In the genomic region with DNA sequence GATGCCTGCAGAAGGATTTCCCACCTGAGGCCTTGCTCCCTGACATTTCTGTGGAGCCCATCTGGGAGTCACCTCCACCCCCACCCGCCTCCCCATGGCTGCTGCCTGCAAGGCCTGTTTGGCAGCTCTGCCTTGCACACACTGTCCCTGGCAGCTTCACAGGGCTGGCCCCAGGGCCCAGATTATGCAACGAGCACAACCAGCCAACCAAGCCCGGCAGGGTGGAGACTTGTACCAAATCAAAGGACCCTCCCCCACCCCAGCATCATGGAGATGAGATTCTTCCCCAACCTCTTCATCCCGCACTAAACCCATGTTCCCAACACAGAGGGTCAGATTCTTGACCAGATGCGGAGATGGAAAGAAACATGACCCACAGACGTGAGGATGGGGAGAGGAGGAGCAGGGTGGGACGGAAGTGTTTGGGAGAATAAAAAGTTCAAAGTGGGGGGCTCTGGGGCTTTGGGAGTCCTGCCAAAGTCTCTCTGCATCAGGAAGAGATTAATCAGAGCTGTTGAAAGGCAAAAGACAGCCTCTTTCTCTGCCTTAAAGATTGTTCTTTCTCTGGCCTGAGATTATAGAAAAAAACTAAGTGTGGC, we compare ENCODE assay signal across 9 cellular contexts. TPM values are rescaled to one million over a fixed set of nuclear protein-coding genes. Genes with fewer than 3 reads are reported as not detected.
DNase-seq lines count a peak whose midpoint lies in the region; ATAC-seq, FAIRE-seq and TF ChIP-seq lines count a peak whose summit lies in the region.
"Had no signal": no experiment of that assay in that cellular context is flagged by ENCODE, and none has a peak within 500 bp of the region (broad histone marks: within the 10 kb centered on the region; RNA-seq: fewer than 3 reads in every experiment).

No MANE protein-coding gene starts in this region.

- no peak for ATAC-seq in CD4-positive, alpha-beta T cell (ENCODE audit: poor library complexity)

- FAIRE-seq in RCC 7860 (lab: Jason Lieb, UNC) = no peak

- no peaks in the 10 kb centered on the region for H3K27me3 Mint-ChIP-seq in CD4-positive, alpha-beta T cell
- no peaks in the 10 kb centered on the region for H3K27me3 Mint-ChIP-seq in dendritic cell treated with granulocyte-macrophage colony-stimulating factor and Interleukin-4, amounts not matched to agents 40 ng/mL and 50 ng/mL, for 4 days

- H3K79me2 ChIP-seq in MM.1S (ENCODE audit: low read length) = peaks cover 66% of the 10 kb centered on the region

- no peaks in the 10 kb centered on the region for H3K9me3 Mint-ChIP-seq in CD4-positive, alpha-beta T cell
- H3K9me3 Mint-ChIP-seq in dendritic cell treated with granulocyte-macrophage colony-stimulating factor and Interleukin-4, amounts not matched to agents 40 ng/mL and 50 ng/mL, for 4 days = no peaks in the 10 kb centered on the region

- H2AFZ ChIP-seq in MM.1S (ENCODE audit: low read length) = no peak overlapping the region

- no peaks in the 10 kb centered on the region for H3K9me3 ChIP-seq in CD4-positive, alpha-beta T cell (ENCODE audit: control insufficient read depth, low read length)
- H3K9me3 ChIP-seq in MM.1S (replicated peaks; ENCODE audit: insufficient read depth, low read length) (no peaks in the 10 kb centered on the region), vagina (no peaks in the 10 kb centered on the region)

- peaks cover 18% of the 10 kb centered on the region for H3K4me1 ChIP-seq in MM.1S (ENCODE audit: low read length)
- H3K4me1 ChIP-seq in vagina = peaks cover 65% of the 10 kb centered on the region

- H3K4me2 ChIP-seq in MM.1S (ENCODE audit: low read depth, low read length) = peak overlapping the region; percentile 43; the same call in 1 of the 2 replicates

- H3K27ac Mint-ChIP-seq in CD4-positive, alpha-beta T cell = peak overlapping the region; percentile 88
- peak overlapping the region; percentile 12 for H3K27ac Mint-ChIP-seq in dendritic cell treated with granulocyte-macrophage colony-stimulating factor and Interleukin-4, amounts not matched to agents 40 ng/mL and 50 ng/mL, for 4 days

- peaks cover 18% of the 10 kb centered on the region for H3F3A ChIP-seq in MM.1S (ENCODE audit: insufficient read depth, low read length)

- H3K9ac ChIP-seq in MM.1S (ENCODE audit: low read length) = no peak overlapping the region

- peak overlapping the region; percentile 33 for H3K27ac ChIP-seq in CD4-positive, alpha-beta T cell (ENCODE audit: low read depth, low read length)
- H3K27ac ChIP-seq in MM.1S (ENCODE audit: low read length) (no peak overlapping the region), vagina (peak overlapping the region; percentile 97)

- peak overlapping the region; percentile 76 for H3K4me3 Mint-ChIP-seq in CD4-positive, alpha-beta T cell
- H3K4me3 Mint-ChIP-seq in dendritic cell treated with granulocyte-macrophage colony-stimulating factor and Interleukin-4, amounts not matched to agents 40 ng/mL and 50 ng/mL, for 4 days = no peak overlapping the region

- peaks cover 57% of the 10 kb centered on the region for H3K4me1 Mint-ChIP-seq in CD4-positive, alpha-beta T cell (ENCODE audit: low read depth)
- peaks cover 64% of the 10 kb centered on the region for H3K4me1 Mint-ChIP-seq in dendritic cell treated with granulocyte-macrophage colony-stimulating factor and Interleukin-4, amounts not matched to agents 40 ng/mL and 50 ng/mL, for 4 days (ENCODE audit: low read depth)

- H3K27me3 ChIP-seq in CD4-positive, alpha-beta T cell (ENCODE audit: control insufficient read depth, insufficient read depth, low read length) = no peaks in the 10 kb centered on the region
- H3K27me3 ChIP-seq in MM.1S (replicated peaks; ENCODE audit: insufficient read depth, low read length) (no peaks in the 10 kb centered on the region), vagina (no peaks in the 10 kb centered on the region)

- H3K36me3 ChIP-seq in MM.1S (replicated peaks; ENCODE audit: insufficient read depth, low read length) = no peaks in the 10 kb centered on the region
- H3K36me3 ChIP-seq in vagina = peaks cover 0 to 38% of the 10 kb centered on the region in 2 donors

- no peaks in the 10 kb centered on the region for H3K9me2 ChIP-seq in MM.1S (replicated peaks; ENCODE audit: insufficient read depth, low read length)

- H3K36me3 Mint-ChIP-seq in CD4-positive, alpha-beta T cell (ENCODE audit: low read depth) = peaks cover 38% of the 10 kb centered on the region
- H3K36me3 Mint-ChIP-seq in dendritic cell treated with granulocyte-macrophage colony-stimulating factor and Interleukin-4, amounts not matched to agents 40 ng/mL and 50 ng/mL, for 4 days (ENCODE audit: low read depth) = peaks cover 69% of the 10 kb centered on the region

- no peak for DNase-seq in CD4-positive, alpha-beta T cell
- DNase-seq in MM.1S (no peak), mesenteric fat pad (ENCODE audit: low spot score) (peak; percentile 94), vagina (ENCODE audit: extremely low spot score in 2 of 2) (peak in 1 of 2 donors; percentile 97), MV-4-11 (lab: John Stamatoyannopoulos, UW) (no peak), RCC 7860 (ENCODE audit: low spot score) (no peak), cortex of kidney (lab: John Stamatoyannopoulos, UW) (no peak)

- TF ChIP-seq CTCF in CD4-positive, alpha-beta T cell (IDR thresholded peaks at IDR 0.05) = no peak
- TF ChIP-seq CTCF in MM.1S (IDR thresholded peaks at IDR 0.05; ENCODE audit: low read length) = no peak
- no peak for TF ChIP-seq CTCF in vagina (IDR thresholded peaks at IDR 0.05)

- intact Hi-C loops in CD4-positive, alpha-beta T cell (cut with DNase I, micrococcal nuclease) = loop anchor here in 1 of 2 experiments (10.0 kb wide), 1 partner anchor 414 kb away; no protein-coding TSS in a partner anchor
- intact Hi-C loops in dendritic cell treated with granulocyte-macrophage colony-stimulating factor and Interleukin-4, amounts not matched to agents 40 ng/mL and 50 ng/mL, for 4 days (cut with micrococcal nuclease) = no loop called here
- intact Hi-C loops in vagina (cut with DNase I) = no loop called here

- H4K20me1 ChIP-seq in MM.1S (ENCODE audit: insufficient read depth, low read length) = no peaks in the 10 kb centered on the region; the same call in 1 of the 2 replicates

- POLR2A ChIA-PET in CD4-positive, alpha-beta T cell (lab: Charles Lee) = interaction anchor here (1.0 to 6.3 kb wide), 10 partner anchors 8 to 667 kb away, joined by 3 to 86 read pairs (median 7); a partner anchor contains a TSS

- no peak for TF ChIP-seq POLR2A in vagina (IDR thresholded peaks at IDR 0.05)

- H3K4me3 ChIP-seq in MM.1S (ENCODE audit: low read length) (no peak overlapping the region), vagina (peak overlapping the region; percentile 25)

- CTCF ChIA-PET in CD4-positive, alpha-beta T cell (lab: Charles Lee) = interaction anchor here (0.5 to 0.9 kb wide), 2 partner anchors 10 to 44 kb away, joined by 3 read pairs; no protein-coding TSS in a partner anchor

RNA-seq across cellular contexts. Expression of a gene that starts 3.8 kb away (rescaled TPM):
- 100 to 1,000 TPM; 102 to 111 TPM for total RNA-seq in CD4-positive, alpha-beta T cell
- total RNA-seq in mesenteric fat pad (57.4 TPM), vagina (146 TPM)

RNA-seq across cellular contexts. Expression of a gene that starts 11.2 kb away (rescaled TPM):
- 10 to 100 TPM; 47.6 to 51.1 TPM for total RNA-seq in CD4-positive, alpha-beta T cell
- 28.8 TPM for total RNA-seq in mesenteric fat pad
- 44.7 TPM for total RNA-seq in vagina

RNA-seq across cellular contexts. Expression of a gene that starts 11.5 kb away (rescaled TPM):
- 10 to 100 TPM; 83.1 to 84.6 TPM for total RNA-seq in CD4-positive, alpha-beta T cell
- total RNA-seq in mesenteric fat pad = 115 TPM
- total RNA-seq in vagina = 92.3 TPM

RNA-seq across cellular contexts. Expression of a gene that starts 34.8 kb away (rescaled TPM):
- not detected for total RNA-seq in CD4-positive, alpha-beta T cell
- total RNA-seq in mesenteric fat pad = not detected
- total RNA-seq in vagina = not detected
- total RNA-seq: NCI-H460 had no signal

RNA-seq across cellular contexts. Expression of a gene that starts 43.1 kb away (rescaled TPM):
- total RNA-seq in CD4-positive, alpha-beta T cell = not detected
- total RNA-seq in mesenteric fat pad (not detected), vagina (not detected)
- total RNA-seq: NCI-H460 had no signal
